In genomic region chr7:359776-360361, GRCh38 we compare ENCODE assay signal across 9 cellular contexts.
DNase-seq lines count a peak whose midpoint lies in the region; ATAC-seq lines count a peak whose summit lies in the region.
"Had no signal": no experiment of that assay in that cellular context is flagged by ENCODE, and none has a peak within 500 bp of the region (broad histone marks: within the 10 kb centered on the region; RNA-seq: fewer than 3 reads in every experiment).

No MANE protein-coding gene starts in this region.

- peaks cover 0 to 10% of the 10 kb centered on the region in 2 experiments for H3K9me3 ChIP-seq in CD4-positive, CD25-positive, alpha-beta regulatory T cell (ENCODE audit: control insufficient read depth in 2 of 2, low read length in 2 of 2)

- peaks cover 6% of the 10 kb centered on the region for H3K27me3 Mint-ChIP-seq in CD4-positive, CD25-positive, alpha-beta regulatory T cell
- no peaks in the 10 kb centered on the region for H3K27me3 Mint-ChIP-seq in activated naive CD8-positive, alpha-beta T cell treated with anti-CD3 and anti-CD28 coated beads, Interleukin-2, amount 10 ng/mL, durations not matched to agents 7 days and 5 days
- peaks cover 0 to 2% (median 0%) of the 10 kb centered on the region in 5 donors for H3K27me3 Mint-ChIP-seq in naive thymus-derived CD8-positive, alpha-beta T cell

- H3K36me3 Mint-ChIP-seq in CD4-positive, CD25-positive, alpha-beta regulatory T cell = no peaks in the 10 kb centered on the region
- H3K36me3 Mint-ChIP-seq in activated naive CD8-positive, alpha-beta T cell treated with anti-CD3 and anti-CD28 coated beads, Interleukin-2, amount 10 ng/mL, durations not matched to agents 7 days and 5 days = peaks cover 3% of the 10 kb centered on the region
- no peaks in the 10 kb centered on the region for H3K36me3 Mint-ChIP-seq in naive thymus-derived CD8-positive, alpha-beta T cell

- peak overlapping the region; percentile 56 to 90 (median 80) for H3K4me3 Mint-ChIP-seq in CD4-positive, CD25-positive, alpha-beta regulatory T cell
- peak overlapping the region; percentile 69 for H3K4me3 Mint-ChIP-seq in activated naive CD8-positive, alpha-beta T cell treated with anti-CD3 and anti-CD28 coated beads, Interleukin-2, amount 10 ng/mL, durations not matched to agents 7 days and 5 days
- peak overlapping the region; percentile 68 to 89 (median 82) for H3K4me3 Mint-ChIP-seq in naive thymus-derived CD8-positive, alpha-beta T cell

- peak; percentile 38 to 54 for ATAC-seq in CD4-positive, CD25-positive, alpha-beta regulatory T cell (ENCODE audit: low read depth in 2 of 2)
- ATAC-seq in activated naive CD8-positive, alpha-beta T cell treated with anti-CD3 and anti-CD28 coated beads, Interleukin-2, amount 10 ng/mL, durations not matched to agents 7 days and 5 days (ENCODE audit: low read depth) = peak; percentile 46
- peak; percentile 37 to 48 for ATAC-seq in naive thymus-derived CD8-positive, alpha-beta T cell

- H3K4me1 ChIP-seq in CD4-positive, CD25-positive, alpha-beta regulatory T cell (ENCODE audit: control insufficient read depth, insufficient read depth, low read length, poor library complexity, severe bottlenecking) = peaks cover 45% of the 10 kb centered on the region

- peaks cover 0 to 2% (median 0%) of the 10 kb centered on the region in 7 donors for H3K9me3 Mint-ChIP-seq in CD4-positive, CD25-positive, alpha-beta regulatory T cell
- no peaks in the 10 kb centered on the region for H3K9me3 Mint-ChIP-seq in activated naive CD8-positive, alpha-beta T cell treated with anti-CD3 and anti-CD28 coated beads, Interleukin-2, amount 10 ng/mL, durations not matched to agents 7 days and 5 days
- peaks cover 0 to 5% (median 0%) of the 10 kb centered on the region in 9 donors for H3K9me3 Mint-ChIP-seq in naive thymus-derived CD8-positive, alpha-beta T cell

- peak overlapping the region; percentile 87 to 92 (median 91) for H3K27ac Mint-ChIP-seq in CD4-positive, CD25-positive, alpha-beta regulatory T cell
- peak overlapping the region; percentile 91 for H3K27ac Mint-ChIP-seq in activated naive CD8-positive, alpha-beta T cell treated with anti-CD3 and anti-CD28 coated beads, Interleukin-2, amount 10 ng/mL, durations not matched to agents 7 days and 5 days
- H3K27ac Mint-ChIP-seq in naive thymus-derived CD8-positive, alpha-beta T cell = peak overlapping the region; percentile 73 to 94 (median 90)

- H3K27me3 ChIP-seq in CD4-positive, CD25-positive, alpha-beta regulatory T cell (ENCODE audit: control insufficient read depth, insufficient read depth, low read length) = no peaks in the 10 kb centered on the region

- H3K4me3 ChIP-seq in CD4-positive, CD25-positive, alpha-beta regulatory T cell (ENCODE audit: low read depth, low read length) = peak overlapping the region; percentile 32
- H3K4me3 ChIP-seq: esophagus muscularis mucosa had no signal

- peaks cover 14 to 45% (median 35%) of the 10 kb centered on the region in 4 donors for H3K4me1 Mint-ChIP-seq in CD4-positive, CD25-positive, alpha-beta regulatory T cell
- peaks cover 35% of the 10 kb centered on the region for H3K4me1 Mint-ChIP-seq in activated naive CD8-positive, alpha-beta T cell treated with anti-CD3 and anti-CD28 coated beads, Interleukin-2, amount 10 ng/mL, durations not matched to agents 7 days and 5 days
- H3K4me1 Mint-ChIP-seq in naive thymus-derived CD8-positive, alpha-beta T cell = peaks cover 34 to 67% (median 51%) of the 10 kb centered on the region in 4 donors

- POLR2A ChIA-PET in activated naive CD8-positive, alpha-beta T cell treated with anti-CD3 and anti-CD28 coated beads, Interleukin-2, amount 10 ng/mL, durations not matched to agents 7 days and 5 days (lab: Charles Lee) = interaction anchor here (0.6 to 1.7 kb wide), 3 partner anchors 8 to 245 kb away, joined by 3 to 9 read pairs (median 5); no protein-coding TSS in a partner anchor
- POLR2A ChIA-PET in naive thymus-derived CD8-positive, alpha-beta T cell (lab: Charles Lee) = interaction anchor here (0.6 to 2.0 kb wide), 7 partner anchors 8 to 311 kb away, joined by 3 to 15 read pairs (median 4); no protein-coding TSS in a partner anchor

- H3K27ac ChIP-seq in CD4-positive, CD25-positive, alpha-beta regulatory T cell (ENCODE audit: insufficient read depth, low read length, poor library complexity, severe bottlenecking) = no peak overlapping the region
- H3K27ac ChIP-seq: esophagus muscularis mucosa had no signal

- peak in 1 of 3 donors; percentile 56 for DNase-seq in CD4-positive, CD25-positive, alpha-beta regulatory T cell
- DNase-seq in GF-D8 (lab: John Stamatoyannopoulos, UW) (peak; percentile 48), retina (no peak), NOMO-1 treated with dmso at 0.1 percent for 144 hours (lab: John Stamatoyannopoulos, UW; ENCODE audit: unreplicated experiment) (no peak), AG08396 (ENCODE audit: low spot score) (no peak)
- peak; percentile 59 for DNase-seq in activated naive CD8-positive, alpha-beta T cell treated with anti-CD3 and anti-CD28 coated beads, Interleukin-2, amount 10 ng/mL, durations not matched to agents 7 days and 5 days
- DNase-seq in naive thymus-derived CD8-positive, alpha-beta T cell = peak in 5 of 10 donors; percentile 24 to 63 (median 31)
- DNase-seq: NCI-H345 had no signal

- no peaks in the 10 kb centered on the region for H3K36me3 ChIP-seq in CD4-positive, CD25-positive, alpha-beta regulatory T cell (ENCODE audit: control insufficient read depth, insufficient read depth, low read length)
- H3K36me3 ChIP-seq: esophagus muscularis mucosa had no signal

Comparison
In these comparisons a context has a peak if more than half of its experiments do, and no peak if none do; other contexts are left out.
1. DNase-seq: peak in GF-D8 (single experiment) and activated naive CD8-positive, alpha-beta T cell treated with anti-CD3 and anti-CD28 coated beads, Interleukin-2, amount 10 ng/mL, durations not matched to agents 7 days and 5 days (single experiment); none in retina (single experiment), NOMO-1 treated with dmso at 0.1 percent for 144 hours (single experiment) and AG08396 (single experiment).
2. Peak in every context shown above with its lines, with median percentiles within 50 percentile points of each other: ATAC-seq, H3K27ac Mint-ChIP-seq and H3K4me3 Mint-ChIP-seq.